In the genomic region with DNA sequence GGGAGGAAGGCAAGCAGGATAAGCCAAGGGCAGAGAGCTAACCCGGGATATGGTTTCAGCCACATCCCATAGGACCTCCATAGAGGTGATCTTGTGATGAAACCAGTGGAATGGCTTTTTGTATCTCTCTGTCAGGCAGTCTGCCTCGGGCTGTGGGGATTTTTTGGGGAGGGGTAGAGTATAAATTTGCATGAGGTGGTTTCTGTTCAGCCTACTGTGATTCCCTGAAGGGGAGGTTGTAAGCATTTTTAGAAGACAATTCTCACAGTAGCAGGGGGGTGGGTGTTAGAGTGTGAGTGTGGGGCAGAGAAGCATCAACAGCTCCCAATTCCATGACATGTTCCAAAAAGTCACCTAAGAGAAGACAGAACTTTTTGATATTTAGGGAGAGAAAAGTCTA, we compare ENCODE assay signal across 14 cellular contexts. TPM values are rescaled to one million over a fixed set of nuclear protein-coding genes. Genes with fewer than 3 reads are reported as not detected.
DNase-seq lines count a peak whose midpoint lies in the region; ATAC-seq and TF ChIP-seq lines count a peak whose summit lies in the region.
"Had no signal": no experiment of that assay in that cellular context is flagged by ENCODE, and none has a peak within 500 bp of the region (broad histone marks: within the 10 kb centered on the region; RNA-seq: fewer than 3 reads in every experiment).

No MANE protein-coding gene starts in this region.

- no peak for TF ChIP-seq CTCF in dorsolateral prefrontal cortex (IDR thresholded peaks at IDR 0.05 in 54 of 56, conservative IDR thresholded peaks at IDR 0.05 in 2 of 56; ENCODE audit: low read depth in 1 of 56, partially characterized antibody in 56 of 56)

- H3K27me3 ChIP-seq in dorsolateral prefrontal cortex = no peaks in the 10 kb centered on the region
- H3K27me3 ChIP-seq in MG63 = no peaks in the 10 kb centered on the region

- peak overlapping the region in 45 of 59 donors; percentile 18 to 89 (median 71) for H3K27ac ChIP-seq in dorsolateral prefrontal cortex
- H3K27ac ChIP-seq: KMS-11, left lung had no signal

- no peaks in the 10 kb centered on the region for H3K36me3 ChIP-seq in MG63
- H3K36me3 ChIP-seq: left lung had no signal

- intact Hi-C loops in dorsolateral prefrontal cortex (cut with DNase I) = no loop called here

- peak; percentile 93 for ATAC-seq in GM18517 (IDR thresholded peaks at IDR 0.05; ENCODE audit: unreplicated experiment)
- ATAC-seq in GM21529 (IDR thresholded peaks at IDR 0.05; ENCODE audit: unreplicated experiment) = peak; percentile 82
- peak; percentile 76 for ATAC-seq in HG03108 (IDR thresholded peaks at IDR 0.05; ENCODE audit: unreplicated experiment)
- ATAC-seq: left lung had no signal

- H3K4me3 ChIP-seq in dorsolateral prefrontal cortex (no peak overlapping the region), MG63 (no peak overlapping the region)
- H3K4me3 ChIP-seq: left lung had no signal

- no peaks in the 10 kb centered on the region for H3K9me3 ChIP-seq in MG63
- H3K9me3 ChIP-seq: left lung had no signal

- DNase-seq in dorsolateral prefrontal cortex = no peak
- DNase-seq in activated CD8-positive, alpha-beta memory T cell treated with anti-CD3 and anti-CD28 coated beads, Interleukin-2, amount 50 U/mL, for 4 hours = no peak
- no peak for DNase-seq in AG20443 (ENCODE audit: low spot score)
- no peak for DNase-seq in NCI-H2029 (lab: John Stamatoyannopoulos, UW)
- DNase-seq in MG63 = no peak
- DNase-seq: CD4-positive, alpha-beta T cell; cerebellar nuclear complex; left lung had no signal

RNA-seq across cellular contexts. Expression of a gene that starts 11.8 kb away (rescaled TPM):
- 10 to 100 TPM in 1 of 120 experiments, 1 to 10 TPM in 92, under 1 TPM in 18, not detected in 9; 0.47 to 26.1 (median 2.3) TPM for total RNA-seq in dorsolateral prefrontal cortex
- total RNA-seq in MG63 (2014; rRNA removed; shearing (Covaris generic); ENCODE audit: low replicate concordance) = not detected in 2 replicates
- total RNA-seq: CD4-positive, alpha-beta T cell; fibroblast of villous mesenchyme; left lung had no signal

RNA-seq across cellular contexts. Expression of a gene that starts 37.0 kb away (rescaled TPM):
- total RNA-seq in dorsolateral prefrontal cortex = not detected
- total RNA-seq in MG63 (2014; rRNA removed; shearing (Covaris generic); ENCODE audit: low replicate concordance) = not detected in 2 replicates
- total RNA-seq: activated T-helper 2 cell treated with anti-CD3 and anti-CD28 coated beads, Interferon-gamma antibody, Interleukin-2, Interleukin-4, amounts not matched to agents 10 μg/mL and 5 μg/mL and 100 μg/mL, durations not matched to agents 14 hours and 24 hours and 36 hours; CD4-positive, alpha-beta T cell; fibroblast of villous mesenchyme; left lung had no signal

RNA-seq across cellular contexts. Expression of a gene that starts 52.9 kb away (rescaled TPM):
- total RNA-seq in dorsolateral prefrontal cortex = 10 to 100 TPM in 46 of 120 experiments, 1 to 10 TPM in 73, under 1 TPM in 1; 0.75 to 50.5 (median 8.3) TPM
- total RNA-seq in MG63 (2014; rRNA removed; shearing (Covaris generic); ENCODE audit: low replicate concordance) = not detected in 2 replicates
- total RNA-seq: fibroblast of villous mesenchyme had no signal
